ENCODE assay signal across 14 cellular contexts in genomic region chr10:28249512-28249911, GRCh38.
"Had no signal": no experiment of that assay in that cellular context is flagged by ENCODE, and none has a peak within 500 bp of the region (broad histone marks: within the 10 kb centered on the region; RNA-seq: fewer than 3 reads in every experiment).

No MANE protein-coding gene starts in this region.

- H3K27me3 ChIP-seq: heart right ventricle, thyroid gland, vagina had no signal

- DNase-seq: effector memory CD4-positive, alpha-beta T cell; heart right ventricle; hypothalamus; mammary epithelial cell; naive thymus-derived CD8-positive, alpha-beta T cell; right cardiac atrium; small intestine; stimulated activated CD4-positive, alpha-beta T cell treated with anti-CD3 and anti-CD28 coated beads, Interleukin-12 subunit alpha, Interleukin-12 subunit beta, amount 100 ng/mL, for 4 hours; stimulated activated CD4-positive, alpha-beta T cell treated with anti-CD3 and anti-CD28 coated beads, Interleukin-2, amount 100 ng/mL, for 48 hours; stimulated activated naive CD4-positive, alpha-beta T cell treated with Interleukin-2 at 50 U/mL for 16 hours; thyroid gland; upper lobe of right lung had no signal

- H3K27ac ChIP-seq: heart right ventricle, thyroid gland, upper lobe of right lung, vagina had no signal

- H3K4me1 ChIP-seq: upper lobe of right lung had no signal

- ATAC-seq: heart right ventricle; left lobe of liver; naive thymus-derived CD8-positive, alpha-beta T cell; right cardiac atrium; upper lobe of right lung had no signal

- H3K9me3 ChIP-seq: thyroid gland, upper lobe of right lung, vagina had no signal

- H3K4me3 ChIP-seq: heart right ventricle, thyroid gland, upper lobe of right lung, vagina had no signal

- H3K36me3 ChIP-seq: heart right ventricle, thyroid gland, upper lobe of right lung, vagina had no signal
